In genomic region chr3:108951802-108952474, GRCh38 we compare ENCODE assay signal across 24 cellular contexts. TPM values are rescaled to one million over a fixed set of nuclear protein-coding genes. Genes with fewer than 3 reads are reported as not detected.
"Had no signal": no experiment of that assay in that cellular context is flagged by ENCODE, and none has a peak within 500 bp of the region (broad histone marks: within the 10 kb centered on the region; RNA-seq: fewer than 3 reads in every experiment).

No MANE protein-coding gene starts in this region.

- DNase-seq: activated B cell treated with CpG ODN at 0.5 μM for 24 hours; activated CD4-positive, alpha-beta T cell treated with anti-CD3 and anti-CD28 coated beads for 1 hour; activated CD4-positive, alpha-beta T cell treated with anti-CD3 and anti-CD28 coated beads, Interleukin-2, amount 10 ng/mL, durations not matched to agents 24 days and 14 days; activated CD4-positive, alpha-beta T cell treated with anti-CD3 and anti-CD28 coated beads, Interleukin-2, amount 50 U/mL, for 48 hours; activated CD8-positive, alpha-beta memory T cell treated with anti-CD3 and anti-CD28 coated beads, Interleukin-2, amount 10 ng/mL, durations not matched to agents 7 days and 5 days; activated effector memory CD4-positive, alpha-beta T cell treated with Interleukin-2 at 50 U/mL for 16 hours; activated naive CD4-positive, alpha-beta T cell; activated T-cell treated with anti-CD3 and anti-CD28 coated beads, Interleukin-2, amount 50 U/mL, for 24 hours; aorta; KG1; NCI-H1048; NCI-H146; NCI-H1930; NCI-H2107; NCI-H446; NCI-H526; NCI-H774; NK-92 treated with Interleukin-12 subunit alpha and Interleukin-12 subunit beta, amount 100 ng/mL, for 24 hours; OCI-M1; Right ventricle myocardium superior; RPMI8226; SJCRH30; T-helper 17 cell; T-helper 9 cell had no signal

- H3K27me3 ChIP-seq: SJCRH30 had no signal

- H3K36me3 ChIP-seq: SJCRH30 had no signal

- H3K9me3 ChIP-seq: SJCRH30 had no signal

- H3K27ac ChIP-seq: SJCRH30 had no signal

- H3K4me3 ChIP-seq: SJCRH30 had no signal

RNA-seq across cellular contexts. Expression of gene GUCA1C, which starts 1.7 kb away (rescaled TPM):
- polyA plus RNA-seq: aorta had no signal
